Comparison of ENCODE assay signal across 9 cellular contexts in the genomic region with DNA sequence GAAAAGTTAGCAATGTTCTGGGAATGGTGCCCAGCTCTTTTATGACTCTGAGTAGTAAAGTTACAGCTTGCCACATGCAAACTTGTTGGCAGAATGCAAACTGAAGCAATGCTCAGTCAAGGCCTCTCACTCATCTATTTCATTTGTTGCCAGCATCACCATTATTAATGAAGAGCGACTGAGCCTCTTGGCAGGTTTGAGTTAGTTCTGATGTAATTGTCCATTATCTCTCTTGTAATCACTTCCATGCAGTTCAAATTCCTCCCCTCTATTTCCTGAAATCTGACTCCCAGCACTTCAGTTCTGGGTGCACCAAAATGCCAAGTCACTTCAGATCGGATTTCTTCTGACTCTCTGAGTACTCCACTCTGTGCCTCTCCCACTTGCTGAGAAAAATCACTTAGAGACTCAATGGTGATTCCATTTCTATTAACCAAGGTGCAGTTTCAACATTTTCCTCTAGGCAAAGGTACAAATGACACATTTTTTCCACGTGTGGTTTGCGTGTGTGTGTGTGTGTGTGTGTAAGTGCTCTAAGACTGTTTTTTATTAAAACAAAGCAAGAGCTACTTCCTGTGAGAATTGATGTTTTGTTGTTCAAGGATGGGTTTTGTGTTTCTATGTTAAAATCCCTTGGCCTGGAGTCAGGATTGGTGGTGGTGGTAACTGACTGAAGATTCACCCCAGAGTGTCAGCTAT.
A peak's percentile ranks its signal among the peaks of the same experiment; 100 is the strongest.
DNase-seq lines count a peak whose midpoint lies in the region; ATAC-seq and TF ChIP-seq lines count a peak whose summit lies in the region.
"Had no signal": no experiment of that assay in that cellular context is flagged by ENCODE, and none has a peak within 500 bp of the region (broad histone marks: within the 10 kb centered on the region; RNA-seq: fewer than 3 reads in every experiment).

No MANE protein-coding gene starts in this region.

- peak overlapping the region; percentile 62 for H3K27ac ChIP-seq in brain microvascular endothelial cell

- peak; percentile 30; the same call in 1 of the 2 replicates for TF ChIP-seq CTCF in AG10803 (conservative IDR thresholded peaks at IDR 0.05; ENCODE audit: low read length)
- TF ChIP-seq CTCF in brain microvascular endothelial cell (IDR thresholded peaks at IDR 0.05; ENCODE audit: low read depth, low read length, missing control alignments): no peak

- H3K27me3 ChIP-seq in MG63: no peaks in the 10 kb centered on the region
- no peaks in the 10 kb centered on the region for H3K27me3 ChIP-seq in brain microvascular endothelial cell (replicated peaks)

- H3K9me3 ChIP-seq in MG63: no peaks in the 10 kb centered on the region

- in situ Hi-C loops in brain microvascular endothelial cell (cut with HindIII; ENCODE audit: low pct_ligation_motif_present, low sequenced_read_pairs): no loop called here

- H3K4me3 ChIP-seq in AG10803 (ENCODE audit: low read length) (no peak overlapping the region), MG63 (no peak overlapping the region), brain microvascular endothelial cell (ENCODE audit: low read depth, low read length) (no peak overlapping the region)

- DNase-seq in AG10803 (ENCODE audit: low read depth) (peak; percentile 100), MG63 (peak; percentile 78), brain microvascular endothelial cell (peak; percentile 79), lung microvascular endothelial cell (ENCODE audit: low read depth in 2 of 2) (peak; percentile 15 to 77), NOMO-1 treated with dmso at 0.1 percent for 144 hours (lab: John Stamatoyannopoulos, UW; ENCODE audit: unreplicated experiment) (no peak)
- DNase-seq: T-cell had no signal

- no peaks in the 10 kb centered on the region for H3K36me3 ChIP-seq in MG63
- H3K36me3 ChIP-seq in brain microvascular endothelial cell (replicated peaks): no peaks in the 10 kb centered on the region

- ATAC-seq in GM21526 (IDR thresholded peaks at IDR 0.05; ENCODE audit: low FRiP score, unreplicated experiment) (no peak), HG03280 (IDR thresholded peaks at IDR 0.05; ENCODE audit: unreplicated experiment) (no peak), HG02763 (IDR thresholded peaks at IDR 0.05; ENCODE audit: unreplicated experiment) (no peak)
- ATAC-seq: T-cell had no signal
